Comparison of ENCODE assay signal across 14 cellular contexts in genomic region chr1:44616284-44616990, GRCh38. TPM values are rescaled to one million over a fixed set of nuclear protein-coding genes. Genes with fewer than 3 reads are reported as not detected.
DNase-seq lines count a peak whose midpoint lies in the region; ATAC-seq and TF ChIP-seq lines count a peak whose summit lies in the region.
"Had no signal": no experiment of that assay in that cellular context is flagged by ENCODE, and none has a peak within 500 bp of the region (broad histone marks: within the 10 kb centered on the region; RNA-seq: fewer than 3 reads in every experiment).

No MANE protein-coding gene starts in this region.

- H3K9me3 ChIP-seq in body of pancreas (no peaks in the 10 kb centered on the region), SJCRH30 (replicated peaks) (no peaks in the 10 kb centered on the region)

- WGBS in body of pancreas, 2 donors: 46 to 50% methylated on average over 4 of the region's 4 CpGs

- no peaks in the 10 kb centered on the region for H3K9me3 Mint-ChIP-seq in GM23338
- H3K9me3 Mint-ChIP-seq in activated naive CD4-positive, alpha-beta T cell treated with anti-CD3 and anti-CD28 coated beads, Interleukin-2, amount 10 ng/mL, durations not matched to agents 7 days and 5 days: no peaks in the 10 kb centered on the region
- H3K9me3 Mint-ChIP-seq: activated naive CD4-positive, alpha-beta T cell treated with anti-CD3 and anti-CD28 coated beads, Interleukin-2, amount 50 U/mL, for 24 hours; CD4-positive, alpha-beta memory T cell had no signal

- no peak for TF ChIP-seq POLR2A in body of pancreas (IDR thresholded peaks at IDR 0.05)

- no peak overlapping the region for H2AFZ ChIP-seq in GM23338

- peaks cover 14% of the 10 kb centered on the region for H3K27me3 Mint-ChIP-seq in GM23338 (ENCODE audit: insufficient read depth, low read depth, poor library complexity)
- peaks cover 24% of the 10 kb centered on the region for H3K27me3 Mint-ChIP-seq in activated naive CD4-positive, alpha-beta T cell treated with anti-CD3 and anti-CD28 coated beads, Interleukin-2, amount 10 ng/mL, durations not matched to agents 7 days and 5 days
- H3K27me3 Mint-ChIP-seq: activated naive CD4-positive, alpha-beta T cell treated with anti-CD3 and anti-CD28 coated beads, Interleukin-2, amount 50 U/mL, for 24 hours; CD4-positive, alpha-beta memory T cell had no signal

- H3K4me3 ChIP-seq in GM23338 (peak overlapping the region; percentile 77), body of pancreas (no peak overlapping the region), iPS-11a (ENCODE audit: low read depth, low read length) (peak overlapping the region; percentile 45), rectal smooth muscle tissue (ENCODE audit: low read length) (peak overlapping the region; percentile 31), SJCRH30 (no peak overlapping the region)

- peak overlapping the region; percentile 77 for H3K4me3 Mint-ChIP-seq in GM23338
- H3K4me3 Mint-ChIP-seq in activated naive CD4-positive, alpha-beta T cell treated with anti-CD3 and anti-CD28 coated beads, Interleukin-2, amount 10 ng/mL, durations not matched to agents 7 days and 5 days: no peak overlapping the region
- H3K4me3 Mint-ChIP-seq: activated naive CD4-positive, alpha-beta T cell treated with anti-CD3 and anti-CD28 coated beads, Interleukin-2, amount 50 U/mL, for 24 hours; CD4-positive, alpha-beta memory T cell had no signal

- DNase-seq in GM23338 (ENCODE audit: low spot score) (no peak), body of pancreas (peak in 1 of 4 donors; percentile 39), SJCRH30 (no peak)
- DNase-seq in activated naive CD4-positive, alpha-beta T cell treated with anti-CD3 and anti-CD28 coated beads, Interleukin-2, amount 10 ng/mL, durations not matched to agents 7 days and 5 days: no peak
- DNase-seq: activated CD8-positive, alpha-beta memory T cell treated with anti-CD3 and anti-CD28 coated beads for 24 hours; CD4-positive, alpha-beta memory T cell; hippocampal formation; Kasumi-1; T-helper 9 cell had no signal

- H3K36me3 ChIP-seq in GM23338 (ENCODE audit: insufficient read depth) (no peaks in the 10 kb centered on the region; the same call in 1 of the 2 replicates), body of pancreas (replicated peaks in 1 of 2; ENCODE audit: insufficient read depth in 1 of 2, low read depth in 2 of 2) (no peaks in the 10 kb centered on the region), rectal smooth muscle tissue (ENCODE audit: control insufficient read depth, insufficient read depth, low read length) (no peaks in the 10 kb centered on the region), SJCRH30 (no peaks in the 10 kb centered on the region)

- H3K27ac Mint-ChIP-seq in GM23338: no peak overlapping the region
- no peak overlapping the region for H3K27ac Mint-ChIP-seq in activated naive CD4-positive, alpha-beta T cell treated with anti-CD3 and anti-CD28 coated beads, Interleukin-2, amount 10 ng/mL, durations not matched to agents 7 days and 5 days
- H3K27ac Mint-ChIP-seq: activated naive CD4-positive, alpha-beta T cell treated with anti-CD3 and anti-CD28 coated beads, Interleukin-2, amount 50 U/mL, for 24 hours had no signal

- TF ChIP-seq CTCF in GM23338 (conservative IDR thresholded peaks at IDR 0.05; ENCODE audit: low read depth in 2 of 2) (peak in 1 of 2 experiments; percentile 44; a peak in 2 of 4 replicates), body of pancreas (IDR thresholded peaks at IDR 0.05) (no peak)

- peaks cover 27% of the 10 kb centered on the region for H3K4me1 Mint-ChIP-seq in GM23338
- no peaks in the 10 kb centered on the region for H3K4me1 Mint-ChIP-seq in activated naive CD4-positive, alpha-beta T cell treated with anti-CD3 and anti-CD28 coated beads, Interleukin-2, amount 10 ng/mL, durations not matched to agents 7 days and 5 days
- H3K4me1 Mint-ChIP-seq: activated naive CD4-positive, alpha-beta T cell treated with anti-CD3 and anti-CD28 coated beads, Interleukin-2, amount 50 U/mL, for 24 hours; CD4-positive, alpha-beta memory T cell had no signal

- H3K4me2 ChIP-seq in GM23338: peak overlapping the region; percentile 98

- CTCF ChIA-PET in activated naive CD4-positive, alpha-beta T cell treated with anti-CD3 and anti-CD28 coated beads, Interleukin-2, amount 10 ng/mL, durations not matched to agents 7 days and 5 days (lab: Charles Lee): no interaction called here

- peak; percentile 50 for ATAC-seq in GM23338
- ATAC-seq in body of pancreas: peak; percentile 39
- ATAC-seq in HG03460 (IDR thresholded peaks at IDR 0.05; ENCODE audit: unreplicated experiment): no peak
- no peak for ATAC-seq in HG02759 (IDR thresholded peaks at IDR 0.05; ENCODE audit: unreplicated experiment)

- H3K27ac ChIP-seq in GM23338 (ENCODE audit: low read depth): no peak overlapping the region
- no peak overlapping the region for H3K27ac ChIP-seq in body of pancreas
- no peak overlapping the region for H3K27ac ChIP-seq in rectal smooth muscle tissue (ENCODE audit: low read depth, low read length)
- H3K27ac ChIP-seq in SJCRH30: no peak overlapping the region

- H3K36me3 Mint-ChIP-seq in GM23338 (ENCODE audit: low read depth): peaks cover 7% of the 10 kb centered on the region; the same call in 1 of the 3 replicates
- H3K36me3 Mint-ChIP-seq in activated naive CD4-positive, alpha-beta T cell treated with anti-CD3 and anti-CD28 coated beads, Interleukin-2, amount 10 ng/mL, durations not matched to agents 7 days and 5 days: no peaks in the 10 kb centered on the region
- H3K36me3 Mint-ChIP-seq: activated naive CD4-positive, alpha-beta T cell treated with anti-CD3 and anti-CD28 coated beads, Interleukin-2, amount 50 U/mL, for 24 hours; CD4-positive, alpha-beta memory T cell had no signal

- H3K9ac ChIP-seq in rectal smooth muscle tissue (ENCODE audit: low read length): no peak overlapping the region

- peaks cover 6% of the 10 kb centered on the region; the same call in 1 of the 2 replicates for H4K20me1 ChIP-seq in GM23338 (replicated peaks; ENCODE audit: insufficient read depth)

- no peaks in the 10 kb centered on the region for H3K9me2 ChIP-seq in GM23338 (ENCODE audit: insufficient read depth)

- H3K27me3 ChIP-seq in GM23338 (ENCODE audit: insufficient read depth): no peaks in the 10 kb centered on the region
- no peaks in the 10 kb centered on the region for H3K27me3 ChIP-seq in body of pancreas
- H3K27me3 ChIP-seq in rectal smooth muscle tissue (ENCODE audit: control insufficient read depth, insufficient read depth, low read length): peaks cover 7% of the 10 kb centered on the region
- no peaks in the 10 kb centered on the region; the same call in 1 of the 2 replicates for H3K27me3 ChIP-seq in SJCRH30

- H3K79me2 ChIP-seq in GM23338 (replicated peaks; ENCODE audit: insufficient read depth): no peaks in the 10 kb centered on the region

- intact Hi-C loops in body of pancreas (cut with DNase I): no loop called here

- H3K4me1 ChIP-seq in GM23338 (ENCODE audit: insufficient read depth) (peaks cover 13% of the 10 kb centered on the region), body of pancreas (peaks cover 14% of the 10 kb centered on the region), rectal smooth muscle tissue (ENCODE audit: control insufficient read depth, insufficient read depth, low read length) (peaks cover 18% of the 10 kb centered on the region), SJCRH30 (peaks cover 25% of the 10 kb centered on the region)

- 0 out of 2 replicates have a peak, but pooled peaks cover 2% of the 10 kb centered on the region for H3F3A ChIP-seq in GM23338 (replicated peaks; ENCODE audit: low read depth)

TF ChIP-seq in GM23338, 12 proteins besides CTCF, POLR2A, EP300 and RAD21 (continues in another document):
- TF ChIP-seq POLR2AphosphoS5 (IDR thresholded peaks at IDR 0.05; ENCODE audit: low read depth): no peak
- TF ChIP-seq NANOG (IDR thresholded peaks at IDR 0.05; ENCODE audit: borderline replicate concordance): no peak
- TF ChIP-seq ZNF114 (CRISPR knock-in tag; IDR thresholded peaks at IDR 0.05): no peak
- no peak for TF ChIP-seq EZH2 (IDR thresholded peaks at IDR 0.05; ENCODE audit: low read depth, unreplicated experiment)
- TF ChIP-seq ETS1 (IDR thresholded peaks at IDR 0.05): no peak
- TF ChIP-seq ZNF331 (CRISPR knock-in tag; IDR thresholded peaks at IDR 0.05; ENCODE audit: low read depth): no peak

RNA-seq across cellular contexts. Expression of gene TMEM53, which starts 57.8 kb away (rescaled TPM):
- total RNA-seq in GM23338 (2014; rRNA removed; shearing (Covaris generic)): 4.3 and 20.8 TPM in 2 replicates
- polyA plus RNA-seq in GM23338 (2016; fragmentation: Nextera tagmentation; extraction: Ambion mirVana): 10.6 and 15.4 TPM in 2 replicates
- total RNA-seq in body of pancreas: 1 to 10 TPM; 6.2 to 7.6 TPM
- total RNA-seq in SJCRH30 (2014; rRNA removed; shearing (Covaris generic)): 1.6 and 2.3 TPM in 2 replicates

RNA-seq across cellular contexts. Expression of gene ARMH1, which starts 58.1 kb away (rescaled TPM):
- total RNA-seq in GM23338 (2014; rRNA removed; shearing (Covaris generic)): 0.31 and 0.62 TPM in 2 replicates
- 1.0 TPM in 1 of 2 replicates, not detected in the other for polyA plus RNA-seq in GM23338 (2016; fragmentation: Nextera tagmentation; extraction: Ambion mirVana)
- total RNA-seq in body of pancreas: 1 to 10 TPM in 1 of 2 donors, not detected in 1; 1.0 TPM
- not detected in 2 replicates for total RNA-seq in SJCRH30 (2014; rRNA removed; shearing (Covaris generic))

Comparison
In these comparisons a context has a peak if more than half of its experiments do, and no peak if none do; other contexts are left out.
1. ATAC-seq: peak in GM23338 (single experiment) and body of pancreas (single experiment); none in HG03460 (single experiment) and HG02759 (single experiment).
2. H3K4me3 ChIP-seq: peak in GM23338 (single experiment), iPS-11a (single experiment) and rectal smooth muscle tissue (single experiment); none in body of pancreas (0 of 2) and SJCRH30 (single experiment).